ENCODE assay signal across 22 cellular contexts in genomic region chr7:32034052-32034451, GRCh38. TPM values are rescaled to one million over a fixed set of nuclear protein-coding genes. Genes with fewer than 3 reads are reported as not detected.
DNase-seq lines count a peak whose midpoint lies in the region; ATAC-seq and FAIRE-seq lines count a peak whose summit lies in the region.
"Had no signal": no experiment of that assay in that cellular context is flagged by ENCODE, and none has a peak within 500 bp of the region (broad histone marks: within the 10 kb centered on the region; RNA-seq: fewer than 3 reads in every experiment).

No MANE protein-coding gene starts in this region.

- in situ Hi-C loops in KBM-7 (cut with MboI; ENCODE audit: low pct_unique_long_range_greater_than_20kb, low sequenced_read_pairs), result no loop called here

- H3K9me3 ChIP-seq in small intestine (ENCODE audit: control insufficient read depth, low read depth), result no peaks in the 10 kb centered on the region
- H3K9me3 ChIP-seq: upper lobe of left lung had no signal

- intact Hi-C loops in left colon (cut with DNase I, micrococcal nuclease), result no loop called here

- H3K27me3 ChIP-seq in small intestine (ENCODE audit: control insufficient read depth in 2 of 2, insufficient read depth in 2 of 2, low read length in 2 of 2), result no peaks in the 10 kb centered on the region
- H3K27me3 ChIP-seq: upper lobe of left lung had no signal

- no peak for FAIRE-seq in small intestine (lab: Jason Lieb, UNC)
- FAIRE-seq: endothelial cell of umbilical vein had no signal

- WGBS in small intestine, 3 donors, result 47 to 76% (median 62%) methylated on average over 2 of the region's 2 CpGs

- H3K4me3 ChIP-seq in small intestine (ENCODE audit: low read depth in 1 of 2, low read length in 2 of 2), result no peak overlapping the region
- H3K4me3 ChIP-seq: PC-9, upper lobe of left lung had no signal

- no peaks in the 10 kb centered on the region for H3K4me1 ChIP-seq in small intestine (ENCODE audit: control insufficient read depth in 2 of 2, insufficient read depth in 1 of 2, low read depth in 1 of 2, low read length in 1 of 2)
- H3K4me1 ChIP-seq: upper lobe of left lung had no signal

- H3K36me3 ChIP-seq in small intestine (ENCODE audit: control insufficient read depth in 2 of 2, insufficient read depth in 2 of 2, low read length in 2 of 2), result no peaks in the 10 kb centered on the region
- H3K36me3 ChIP-seq: upper lobe of left lung had no signal

- peak; percentile 81 for DNase-seq in DMS153 treated with DMSO at 0.1 percent for 48 hours (lab: John Stamatoyannopoulos, UW; ENCODE audit: unreplicated experiment)
- peak; percentile 78 for DNase-seq in NCI-H2029 (lab: John Stamatoyannopoulos, UW)
- DNase-seq in NCI-H82 treated with DMSO at 0.1 percent for 48 hours (lab: John Stamatoyannopoulos, UW; ENCODE audit: unreplicated experiment), result peak; percentile 91
- no peak for DNase-seq in left colon
- DNase-seq in KBM-7, result no peak
- no peak for DNase-seq in small intestine
- DNase-seq in activated CD4-positive, alpha-beta T cell treated with anti-CD3 and anti-CD28 coated beads, Interleukin-2, amount 50 U/mL, for 4 hours, result no peak
- DNase-seq: activated CD4-positive, alpha-beta T cell treated with anti-CD3 and anti-CD28 coated beads for 1 hour; CD4-positive, alpha-beta T cell; foreskin fibroblast; HFFc6; Kasumi-1; NCI-H1417 treated with DMSO at 0.1 percent for 48 hours; NCI-H446 treated with DMSO at 0.1 percent for 48 hours; upper lobe of left lung had no signal

- H3K27ac ChIP-seq in small intestine (ENCODE audit: low read depth in 1 of 2, low read length in 1 of 2), result no peak overlapping the region
- H3K27ac ChIP-seq: PC-9, upper lobe of left lung had no signal

- peak; percentile 53 for ATAC-seq in left colon
- ATAC-seq in GM18907 (IDR thresholded peaks at IDR 0.05; ENCODE audit: unreplicated experiment), result no peak
- ATAC-seq: left lobe of liver, sciatic nerve had no signal

RNA-seq across cellular contexts. Expression of gene PDE1C, which starts 36.2 kb away (rescaled TPM):
- 1 to 10 TPM; 2.1 to 4.0 TPM for total RNA-seq in left colon
- polyA plus RNA-seq in small intestine, result under 1 TPM; 0.22 to 0.78 (median 0.54) TPM
- total RNA-seq: activated T-helper 2 cell treated with anti-CD3 and anti-CD28 coated beads, Interferon-gamma antibody, Interleukin-2, Interleukin-4, amounts not matched to agents 10 μg/mL and 5 μg/mL and 100 μg/mL, durations not matched to agents 14 hours and 24 hours and 36 hours; CD4-positive, alpha-beta T cell; T-helper 2 cell treated with Interferon-gamma antibody and Interleukin-4, amounts not matched to agents 100 ng/mL and 5 ng/mL, for 36 hours had no signal

Comparison
In these comparisons a context has a peak if more than half of its experiments do, and no peak if none do; other contexts are left out.
1. DNase-seq: peak in DMS153 treated with DMSO at 0.1 percent for 48 hours (single experiment), NCI-H2029 (single experiment) and NCI-H82 treated with DMSO at 0.1 percent for 48 hours (single experiment); none in left colon (0 of 2), KBM-7 (single experiment), small intestine (single experiment) and activated CD4-positive, alpha-beta T cell treated with anti-CD3 and anti-CD28 coated beads, Interleukin-2, amount 50 U/mL, for 4 hours (0 of 2).